1 cellular context compared by ENCODE assay signal in the genomic region with DNA sequence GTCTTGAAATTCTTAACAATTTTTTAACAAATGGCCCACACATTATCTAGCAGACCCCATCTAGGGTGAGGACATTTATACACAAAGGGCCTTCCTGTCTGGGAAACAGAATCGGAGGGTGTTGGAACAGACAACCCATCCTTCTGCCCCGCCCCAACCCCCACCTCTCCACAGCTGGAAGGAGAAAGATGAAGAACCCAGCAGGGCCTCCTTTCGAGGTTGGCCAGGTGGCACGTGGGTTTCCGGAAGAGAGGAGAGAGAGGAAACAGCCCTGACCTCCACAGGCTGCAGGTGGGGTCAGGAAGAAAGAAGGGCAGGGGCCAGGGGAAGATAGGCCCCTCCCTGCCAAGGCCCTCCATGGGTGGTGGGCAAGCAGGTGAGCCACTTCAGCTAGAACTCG.
TF ChIP-seq lines count a peak whose summit lies in the region.

No MANE protein-coding gene starts in this region.

TF ChIP-seq in H1, 55 proteins besides CTCF, POLR2A, EP300 and RAD21:
- TF ChIP-seq YY1 (IDR thresholded peaks at IDR 0.05; ENCODE audit: low read depth, low read length) (no peak), RBBP5 (IDR thresholded peaks at IDR 0.05; ENCODE audit: borderline replicate concordance, low read depth, low read length) (no peak), SRF (IDR thresholded peaks at IDR 0.05; ENCODE audit: low read depth, low read length) (no peak), JUND (IDR thresholded peaks at IDR 0.05; ENCODE audit: low read length) (no peak), CEBPB (IDR thresholded peaks at IDR 0.05; ENCODE audit: low read depth, low read length) (no peak), POU5F1 (IDR thresholded peaks at IDR 0.05; ENCODE audit: low read depth, low read length) (no peak), EGR1 (IDR thresholded peaks at IDR 0.05; ENCODE audit: borderline replicate concordance, low read depth, low read length) (no peak), NANOG (IDR thresholded peaks at IDR 0.05; ENCODE audit: insufficient read depth, low read depth, low read length, poor library complexity, severe bottlenecking) (no peak), BCL11A (IDR thresholded peaks at IDR 0.05; ENCODE audit: low read depth in 2 of 2, low read length in 2 of 2) (no peak), POLR2AphosphoS5 (IDR thresholded peaks at IDR 0.05; ENCODE audit: low read depth, low read length) (no peak), TAF1 (IDR thresholded peaks at IDR 0.05; ENCODE audit: low read depth, low read length) (no peak), CHD2 (IDR thresholded peaks at IDR 0.05; ENCODE audit: low read length) (no peak), CBX8 (IDR thresholded peaks at IDR 0.05; ENCODE audit: borderline replicate concordance, low read depth, low read length) (no peak)
- TF ChIP-seq, protein P1, sequence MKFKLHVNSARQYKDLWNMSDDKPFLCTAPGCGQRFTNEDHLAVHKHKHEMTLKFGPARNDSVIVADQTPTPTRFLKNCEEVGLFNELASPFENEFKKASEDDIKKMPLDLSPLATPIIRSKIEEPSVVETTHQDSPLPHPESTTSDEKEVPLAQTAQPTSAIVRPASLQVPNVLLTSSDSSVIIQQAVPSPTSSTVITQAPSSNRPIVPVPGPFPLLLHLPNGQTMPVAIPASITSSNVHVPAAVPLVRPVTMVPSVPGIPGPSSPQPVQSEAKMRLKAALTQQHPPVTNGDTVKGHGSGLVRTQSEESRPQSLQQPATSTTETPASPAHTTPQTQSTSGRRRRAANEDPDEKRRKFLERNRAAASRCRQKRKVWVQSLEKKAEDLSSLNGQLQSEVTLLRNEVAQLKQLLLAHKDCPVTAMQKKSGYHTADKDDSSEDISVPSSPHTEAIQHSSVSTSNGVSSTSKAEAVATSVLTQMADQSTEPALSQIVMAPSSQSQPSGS (IDR thresholded peaks at IDR 0.05; ENCODE audit: low read length), result no peak
